In the genomic region with DNA sequence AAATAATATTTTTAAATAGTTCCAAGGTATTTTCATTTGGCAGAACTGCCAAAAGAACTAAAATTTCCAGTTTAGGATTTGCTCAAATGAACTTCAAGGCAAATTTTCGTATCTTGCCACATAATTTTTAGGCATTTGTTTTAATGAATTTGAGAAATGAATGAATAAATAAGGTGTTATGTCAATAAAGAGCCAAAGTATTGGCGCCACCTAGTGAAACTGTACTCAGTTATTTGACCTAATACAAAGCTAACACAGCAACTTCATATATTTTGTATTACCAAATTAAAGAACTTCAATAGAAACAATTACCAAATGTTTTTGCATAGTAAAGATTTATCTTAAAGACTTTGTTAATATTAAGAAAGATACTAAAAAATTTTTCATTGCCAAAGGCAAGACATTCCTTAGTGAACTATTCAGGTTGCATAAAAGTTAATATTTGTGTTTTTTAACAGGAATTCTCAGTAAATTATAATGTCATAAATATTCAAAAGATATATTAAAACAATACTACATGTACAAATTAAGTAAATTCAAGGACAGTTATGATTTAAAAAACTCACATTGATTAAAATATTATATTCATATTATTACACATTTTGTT, we compare ENCODE assay signal across 10 cellular contexts. TPM values are rescaled to one million over a fixed set of nuclear protein-coding genes. Genes with fewer than 3 reads are reported as not detected.
DNase-seq lines count a peak whose midpoint lies in the region; ATAC-seq and TF ChIP-seq lines count a peak whose summit lies in the region.
"Had no signal": no experiment of that assay in that cellular context is flagged by ENCODE, and none has a peak within 500 bp of the region (broad histone marks: within the 10 kb centered on the region; RNA-seq: fewer than 3 reads in every experiment).

No MANE protein-coding gene starts in this region.

- no peaks in the 10 kb centered on the region for H3K36me3 Mint-ChIP-seq in endodermal cell (ENCODE audit: low read depth)

- no peaks in the 10 kb centered on the region for H3K4me1 ChIP-seq in SK-N-SH (ENCODE audit: control insufficient read depth in 1 of 2, insufficient read depth in 2 of 2, low read depth in 1 of 2, low read length in 1 of 2)
- no peaks in the 10 kb centered on the region for H3K4me1 ChIP-seq in endodermal cell (ENCODE audit: control insufficient read depth, insufficient read depth, low read length)
- H3K4me1 ChIP-seq in psoas muscle: no peaks in the 10 kb centered on the region

- no peak for TF ChIP-seq EP300 in SK-N-SH (IDR thresholded peaks at IDR 0.05; ENCODE audit: borderline replicate concordance in 1 of 2, low read depth in 1 of 2, low read length in 1 of 2)

- no peaks in the 10 kb centered on the region for H3K4me1 Mint-ChIP-seq in endodermal cell

- no peak for DNase-seq in SK-N-SH
- peak; percentile 32 for DNase-seq in NB4 (ENCODE audit: low read depth)
- DNase-seq in endodermal cell: no peak
- no peak for DNase-seq in psoas muscle
- no peak for DNase-seq in NCI-H2081 treated with DMSO at 0.1 percent for 48 hours (lab: John Stamatoyannopoulos, UW)
- DNase-seq in NOMO-1 (lab: John Stamatoyannopoulos, UW; ENCODE audit: unreplicated experiment in 2 of 2): no peak
- DNase-seq: right cardiac atrium had no signal

- peak; percentile 58 for TF ChIP-seq RAD21 in SK-N-SH (IDR thresholded peaks at IDR 0.05; ENCODE audit: low read length)

- no peak overlapping the region for H3K4me2 ChIP-seq in SK-N-SH

- H3K36me3 ChIP-seq in SK-N-SH (replicated peaks in 1 of 2; ENCODE audit: control insufficient read depth in 1 of 2, insufficient read depth in 2 of 2, low read length in 1 of 2) (no peaks in the 10 kb centered on the region), endodermal cell (ENCODE audit: control insufficient read depth, insufficient read depth, low read length) (no peaks in the 10 kb centered on the region), psoas muscle (ENCODE audit: insufficient read depth in 1 of 2, low read depth in 1 of 2) (no peaks in the 10 kb centered on the region)

- CTCF ChIA-PET in SK-N-SH (lab: Yijun Ruan, JAX): interaction anchor here (0.6 to 1.3 kb wide), 11 partner anchors 9 to 300 kb away, joined by 3 to 5 read pairs (median 4); no protein-coding TSS in a partner anchor

- H3K27me3 ChIP-seq in SK-N-SH (ENCODE audit: insufficient read depth) (no peaks in the 10 kb centered on the region), endodermal cell (ENCODE audit: control insufficient read depth, insufficient read depth, low read length, poor library complexity, severe bottlenecking) (no peaks in the 10 kb centered on the region), psoas muscle (ENCODE audit: insufficient read depth in 3 of 3, low read length in 2 of 3) (peaks cover 0 to 6% (median 0%) of the 10 kb centered on the region in 3 donors)

- H3K4me3 ChIP-seq in SK-N-SH (ENCODE audit: low read depth in 2 of 2, low read length in 1 of 2): peak overlapping the region in 1 of 2 experiments; percentile 41; a peak in 1 of 4 replicates
- H3K4me3 ChIP-seq in NB4 (ENCODE audit: low read depth, low read length): no peak overlapping the region
- no peak overlapping the region for H3K4me3 ChIP-seq in endodermal cell (ENCODE audit: low read length)
- H3K4me3 ChIP-seq in psoas muscle: no peak overlapping the region

- no peaks in the 10 kb centered on the region for H3K27me3 Mint-ChIP-seq in endodermal cell (ENCODE audit: insufficient read depth)

- no peak overlapping the region for H3K4me3 Mint-ChIP-seq in endodermal cell
- H3K4me3 Mint-ChIP-seq: T-helper 1 cell treated with Interleukin-12 subunit alpha and Interleukin-12 subunit beta and Interleukin-4 antibody, amounts not matched to agents 30 μg/mL and 1 μg/mL, for 36 hours had no signal

- H3K27ac Mint-ChIP-seq in endodermal cell: no peak overlapping the region
- H3K27ac Mint-ChIP-seq: T-helper 1 cell treated with Interleukin-12 subunit alpha and Interleukin-12 subunit beta and Interleukin-4 antibody, amounts not matched to agents 30 μg/mL and 1 μg/mL, for 36 hours had no signal

- H3K9ac ChIP-seq in SK-N-SH (no peak overlapping the region), endodermal cell (ENCODE audit: extremely low read depth, low read length, poor library complexity, severe bottlenecking) (no peak overlapping the region)

- POLR2A ChIA-PET in SK-N-SH (lab: Yijun Ruan, JAX): no interaction called here

- TF ChIP-seq POLR2A in NB4 (IDR thresholded peaks at IDR 0.05; ENCODE audit: extremely low read depth, insufficient read length): no peak

- H3K9me3 Mint-ChIP-seq in endodermal cell: no peaks in the 10 kb centered on the region

- H3F3A ChIP-seq in SK-N-SH (replicated peaks; ENCODE audit: insufficient read depth): no peaks in the 10 kb centered on the region

- H4K20me1 ChIP-seq in SK-N-SH (ENCODE audit: insufficient read depth): no peaks in the 10 kb centered on the region

- WGBS in SK-N-SH (ENCODE audit: low lambda C conversion rate): 4% methylated on average over 2 of the region's 2 CpGs
- 41 to 70% methylated on average over 1 to 2 of the region's 2 CpGs for WGBS in endodermal cell (ENCODE audit: insufficient coverage in 1 of 2, insufficient read length in 1 of 2), 2 experiments
- WGBS in psoas muscle, 3 donors: 22 to 37% (median 30%) methylated on average over 2 of the region's 2 CpGs

- no peaks in the 10 kb centered on the region for H3K9me2 ChIP-seq in SK-N-SH

- TF ChIP-seq CTCF in SK-N-SH (IDR thresholded peaks at IDR 0.05) (peak; percentile 71), NB4 (IDR thresholded peaks at IDR 0.05; ENCODE audit: low read depth, low read length) (no peak), endodermal cell (conservative IDR thresholded peaks at IDR 0.05) (peak; percentile 85), psoas muscle (IDR thresholded peaks at IDR 0.05) (peak; percentile 22)

- no peak overlapping the region for H2AFZ ChIP-seq in SK-N-SH (ENCODE audit: low read depth)

- H3K27ac ChIP-seq in SK-N-SH (ENCODE audit: low read depth in 2 of 2, low read length in 1 of 2): no peak overlapping the region
- no peak overlapping the region for H3K27ac ChIP-seq in endodermal cell (ENCODE audit: low read depth, low read length)
- no peak overlapping the region for H3K27ac ChIP-seq in psoas muscle

- H3K9me3 ChIP-seq in SK-N-SH: no peaks in the 10 kb centered on the region
- no peaks in the 10 kb centered on the region for H3K9me3 ChIP-seq in endodermal cell (ENCODE audit: control insufficient read depth, low read length)
- peaks cover 4% of the 10 kb centered on the region for H3K9me3 ChIP-seq in psoas muscle

- intact Hi-C loops in psoas muscle (cut with DNase I): no loop called here

- H3K79me2 ChIP-seq in SK-N-SH (ENCODE audit: insufficient read depth): no peaks in the 10 kb centered on the region

- ATAC-seq in SK-N-SH treated with all-trans-retinoic acid at 6 μM for 48 hours (no peak), psoas muscle (no peak), HG02588 (IDR thresholded peaks at IDR 0.05; ENCODE audit: unreplicated experiment) (no peak)
- ATAC-seq: right cardiac atrium had no signal

TF ChIP-seq in SK-N-SH, 30 proteins besides CTCF, POLR2A, EP300 and RAD21 (continues in another document):
- no peak for TF ChIP-seq TCF12 (IDR thresholded peaks at IDR 0.05)
- TF ChIP-seq RXRA (IDR thresholded peaks at IDR 0.05; ENCODE audit: borderline replicate concordance, low read depth): no peak
- TF ChIP-seq, protein P1, sequence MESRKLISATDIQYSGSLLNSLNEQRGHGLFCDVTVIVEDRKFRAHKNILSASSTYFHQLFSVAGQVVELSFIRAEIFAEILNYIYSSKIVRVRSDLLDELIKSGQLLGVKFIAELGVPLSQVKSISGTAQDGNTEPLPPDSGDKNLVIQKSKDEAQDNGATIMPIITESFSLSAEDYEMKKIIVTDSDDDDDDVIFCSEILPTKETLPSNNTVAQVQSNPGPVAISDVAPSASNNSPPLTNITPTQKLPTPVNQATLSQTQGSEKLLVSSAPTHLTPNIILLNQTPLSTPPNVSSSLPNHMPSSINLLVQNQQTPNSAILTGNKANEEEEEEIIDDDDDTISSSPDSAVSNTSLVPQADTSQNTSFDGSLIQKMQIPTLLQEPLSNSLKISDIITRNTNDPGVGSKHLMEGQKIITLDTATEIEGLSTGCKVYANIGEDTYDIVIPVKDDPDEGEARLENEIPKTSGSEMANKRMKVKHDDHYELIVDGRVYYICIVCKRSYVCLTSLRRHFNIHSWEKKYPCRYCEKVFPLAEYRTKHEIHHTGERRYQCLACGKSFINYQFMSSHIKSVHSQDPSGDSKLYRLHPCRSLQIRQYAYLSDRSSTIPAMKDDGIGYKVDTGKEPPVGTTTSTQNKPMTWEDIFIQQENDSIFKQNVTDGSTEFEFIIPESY (IDR thresholded peaks at IDR 0.05; ENCODE audit: borderline replicate concordance, low read depth): no peak
- no peak for TF ChIP-seq EZH2phosphoT487 (IDR thresholded peaks at IDR 0.05; ENCODE audit: borderline replicate concordance, low read depth)
- no peak for TF ChIP-seq JUND (IDR thresholded peaks at IDR 0.05)

TF ChIP-seq in SK-N-SH treated with all-trans-retinoic acid at 6 μM for 48 hours, 23 proteins besides CTCF, POLR2A, EP300 and RAD21:
- no peak for TF ChIP-seq TOX (CRISPR knock-in tag; IDR thresholded peaks at IDR 0.05; ENCODE audit: borderline replicate concordance)
- no peak for TF ChIP-seq PPARA (CRISPR knock-in tag; IDR thresholded peaks at IDR 0.05; ENCODE audit: borderline replicate concordance)
- TF ChIP-seq GLIS3 (CRISPR knock-in tag; IDR thresholded peaks at IDR 0.05): no peak
- TF ChIP-seq ISL1 (CRISPR knock-in tag; IDR thresholded peaks at IDR 0.05): no peak
- TF ChIP-seq ZNF70 (CRISPR knock-in tag; IDR thresholded peaks at IDR 0.05): no peak

RNA-seq across cellular contexts. Expression of gene STPG2, which starts 50.3 kb away (rescaled TPM):
- polyA plus RNA-seq in SK-N-SH (2012; rRNA removed) (not detected in 2 replicates), psoas muscle (under 1 TPM in 1 of 3 donors, not detected in 2; 0.01 TPM)
- 0.03 TPM in 2 replicates for polyA plus RNA-seq in SK-N-SH (2012; cell fraction: cytosol; rRNA removed)
- polyA plus RNA-seq in SK-N-SH (2012; cell fraction: nucleus; rRNA removed): 0.07 and 0.11 TPM in 2 replicates
- total RNA-seq in endodermal cell (under 1 TPM; 0.13 to 0.53 TPM), psoas muscle (under 1 TPM in 1 of 4 donors, not detected in 3; 0.21 TPM)
- polyA plus RNA-seq in endodermal cell (2013, experiment 1 of 2): not detected
- polyA plus RNA-seq in endodermal cell (2013, experiment 2 of 2): not detected
- polyA plus RNA-seq: right cardiac atrium had no signal
